Comparison of ENCODE assay signal across 2 cellular contexts in genomic region chr6:49366539-49366938, GRCh38.
A peak's percentile ranks its signal among the peaks of the same experiment; 100 is the strongest.
TF ChIP-seq lines count a peak whose summit lies in the region.

No MANE protein-coding gene starts in this region.

TF ChIP-seq in A549, 52 proteins besides CTCF, POLR2A, EP300 and RAD21 (continued from another document):
- TF ChIP-seq ATOH8 (CRISPR knock-in tag; IDR thresholded peaks at IDR 0.05; ENCODE audit: low read depth) (no peak), SREBF2 (IDR thresholded peaks at IDR 0.05) (no peak), RCOR1 (IDR thresholded peaks at IDR 0.05; ENCODE audit: low read depth, low read length) (no peak), TFCP2L1 (CRISPR knock-in tag; IDR thresholded peaks at IDR 0.05) (no peak), SMC3 (IDR thresholded peaks at IDR 0.05) (no peak), HOXB5 (CRISPR knock-in tag; IDR thresholded peaks at IDR 0.05) (no peak), TP53 (CRISPR knock-in tag; IDR thresholded peaks at IDR 0.05) (no peak), BHLHE40 (IDR thresholded peaks at IDR 0.05; ENCODE audit: low read depth, low read length) (no peak)

TF ChIP-seq in K562, 482 proteins besides CTCF, POLR2A, EP300 and RAD21 (continued from another document):
- TF ChIP-seq ZBTB5 (IDR thresholded peaks at IDR 0.05) = no peak
- peak; percentile 81 for TF ChIP-seq ZFP36 (IDR thresholded peaks at IDR 0.05; ENCODE audit: low read depth, low read length, partially characterized antibody)
- TF ChIP-seq CEBPZ (IDR thresholded peaks at IDR 0.05; ENCODE audit: borderline replicate concordance, low read depth, low read length) = 0 out of 2 replicates have a peak, but pooled peaks have one; percentile 31
TF ChIP-seq in K562: peak in this region for 3.
